In the genomic region with DNA sequence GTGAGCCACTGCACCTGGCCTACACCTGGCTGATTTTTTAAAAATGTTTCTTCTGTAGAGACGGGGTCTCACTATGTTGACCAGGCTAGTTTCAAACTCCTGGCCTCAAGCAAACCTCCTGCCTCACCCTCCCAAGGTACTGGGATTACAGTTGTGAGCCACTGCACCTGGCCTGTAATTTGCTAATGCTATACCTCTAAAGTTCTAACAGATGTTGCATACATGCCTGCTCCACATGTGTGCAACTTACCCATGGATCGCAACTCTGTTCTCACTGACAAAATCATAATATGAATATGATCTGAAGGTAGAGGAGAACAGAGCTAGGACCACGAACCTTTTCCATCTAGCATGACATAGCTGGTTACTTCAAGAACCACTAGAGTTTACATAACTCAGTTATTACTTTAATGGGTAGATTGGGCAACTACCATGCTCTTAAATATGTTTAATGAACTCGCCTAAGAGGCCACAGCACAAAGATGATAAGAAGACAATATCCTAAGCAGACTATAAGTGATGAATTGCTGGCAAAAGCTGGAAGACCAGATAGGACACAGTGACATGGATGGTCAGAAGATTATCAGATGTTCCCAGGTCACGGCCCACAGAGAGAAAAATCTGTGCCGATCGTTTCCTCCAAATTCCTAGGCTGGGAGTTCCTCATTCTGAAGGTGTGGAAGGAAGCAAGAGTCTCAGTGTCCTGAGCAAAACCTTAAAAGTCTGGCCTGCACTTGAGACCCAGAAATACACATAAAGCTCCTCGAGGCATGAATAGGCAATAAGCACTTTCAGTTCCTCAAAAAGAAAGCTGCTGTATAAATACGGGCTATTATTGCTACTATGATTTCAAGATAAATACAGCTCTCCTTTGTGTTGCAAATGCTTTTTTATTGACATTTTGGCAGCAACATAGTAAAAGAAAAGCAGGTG, we compare ENCODE assay signal across 9 cellular contexts. TPM values are rescaled to one million over a fixed set of nuclear protein-coding genes. Genes with fewer than 3 reads are reported as not detected.
DNase-seq lines count a peak whose midpoint lies in the region; ATAC-seq and TF ChIP-seq lines count a peak whose summit lies in the region.
"Had no signal": no experiment of that assay in that cellular context is flagged by ENCODE, and none has a peak within 500 bp of the region (broad histone marks: within the 10 kb centered on the region; RNA-seq: fewer than 3 reads in every experiment).

No MANE protein-coding gene starts in this region.

- peak; percentile 58 for ATAC-seq in GM18873 (IDR thresholded peaks at IDR 0.05; ENCODE audit: low FRiP score, unreplicated experiment)
- ATAC-seq in HG02852 (IDR thresholded peaks at IDR 0.05; ENCODE audit: unreplicated experiment): peak; percentile 77
- ATAC-seq in left ventricle myocardium superior: peak; percentile 52
- ATAC-seq in activated naive CD8-positive, alpha-beta T cell treated with anti-CD3 and anti-CD28 coated beads, Interleukin-2, amount 50 U/mL, for 24 hours: no peak

- POLR2A ChIA-PET in activated CD4-positive, alpha-beta T cell treated with anti-CD3 and anti-CD28 coated beads, Interleukin-2, amount 10 ng/mL, durations not matched to agents 7 days and 5 days (lab: Charles Lee): no interaction called here

- no peak for TF ChIP-seq EP300 in ovary (IDR thresholded peaks at IDR 0.05)

- peaks cover 26% of the 10 kb centered on the region for H3K4me1 Mint-ChIP-seq in activated CD4-positive, alpha-beta T cell treated with anti-CD3 and anti-CD28 coated beads, Interleukin-2, amount 10 ng/mL, durations not matched to agents 7 days and 5 days
- H3K4me1 Mint-ChIP-seq in activated naive CD8-positive, alpha-beta T cell treated with anti-CD3 and anti-CD28 coated beads, Interleukin-2, amount 50 U/mL, for 24 hours: peaks cover 13% of the 10 kb centered on the region

- H3K27me3 ChIP-seq in ovary: no peaks in the 10 kb centered on the region

- H3K36me3 Mint-ChIP-seq in activated CD4-positive, alpha-beta T cell treated with anti-CD3 and anti-CD28 coated beads, Interleukin-2, amount 10 ng/mL, durations not matched to agents 7 days and 5 days (ENCODE audit: low read depth): peaks cover 88% of the 10 kb centered on the region
- peaks cover 62% of the 10 kb centered on the region for H3K36me3 Mint-ChIP-seq in activated naive CD8-positive, alpha-beta T cell treated with anti-CD3 and anti-CD28 coated beads, Interleukin-2, amount 50 U/mL, for 24 hours (ENCODE audit: low read depth)

- no peaks in the 10 kb centered on the region for H3K27me3 Mint-ChIP-seq in activated CD4-positive, alpha-beta T cell treated with anti-CD3 and anti-CD28 coated beads, Interleukin-2, amount 10 ng/mL, durations not matched to agents 7 days and 5 days
- no peaks in the 10 kb centered on the region for H3K27me3 Mint-ChIP-seq in activated naive CD8-positive, alpha-beta T cell treated with anti-CD3 and anti-CD28 coated beads, Interleukin-2, amount 50 U/mL, for 24 hours
- H3K27me3 Mint-ChIP-seq: IgD-negative memory B cell had no signal

- intact Hi-C loops in left ventricle myocardium superior (cut with micrococcal nuclease): no loop called here
- intact Hi-C loops in ovary (cut with DNase I): no loop called here

- no peak overlapping the region for H3K4me3 ChIP-seq in ovary

- no peak for TF ChIP-seq POLR2A in ovary (IDR thresholded peaks at IDR 0.05)

- TF ChIP-seq CTCF in ovary (IDR thresholded peaks at IDR 0.05): no peak

- H3K9me3 ChIP-seq in ovary: peaks cover 0 to 8% of the 10 kb centered on the region in 2 donors

- no peak overlapping the region for H3K27ac ChIP-seq in ovary

- CTCF ChIA-PET in activated CD4-positive, alpha-beta T cell treated with anti-CD3 and anti-CD28 coated beads, Interleukin-2, amount 10 ng/mL, durations not matched to agents 7 days and 5 days (lab: Charles Lee): interaction anchor here (0.7 to 2.3 kb wide), 7 partner anchors 10 to 48 kb away, joined by 3 to 10 read pairs (median 5); no protein-coding TSS in a partner anchor

- peak; percentile 85 for DNase-seq in NCI-H2227 treated with DMSO at 0.1 percent for 48 hours (lab: John Stamatoyannopoulos, UW)
- DNase-seq in left ventricle myocardium superior: no peak
- DNase-seq in iPS-NIHi7 (ENCODE audit: extremely low spot score): no peak
- DNase-seq in ovary: no peak
- no peak for DNase-seq in activated CD4-positive, alpha-beta T cell treated with anti-CD3 and anti-CD28 coated beads, Interleukin-2, amount 10 ng/mL, durations not matched to agents 7 days and 5 days
- no peak for DNase-seq in activated naive CD8-positive, alpha-beta T cell treated with anti-CD3 and anti-CD28 coated beads, Interleukin-2, amount 50 U/mL, for 24 hours

- WGBS in ovary, 3 donors: 87 to 90% (median 88%) methylated on average over 9 of the region's 9 CpGs

- H3K36me3 ChIP-seq in ovary: peaks cover 3% of the 10 kb centered on the region

- H3K4me1 ChIP-seq in ovary (ENCODE audit: insufficient read depth): no peaks in the 10 kb centered on the region

- H3K27ac Mint-ChIP-seq in activated CD4-positive, alpha-beta T cell treated with anti-CD3 and anti-CD28 coated beads, Interleukin-2, amount 10 ng/mL, durations not matched to agents 7 days and 5 days: no peak overlapping the region
- no peak overlapping the region for H3K27ac Mint-ChIP-seq in activated naive CD8-positive, alpha-beta T cell treated with anti-CD3 and anti-CD28 coated beads, Interleukin-2, amount 50 U/mL, for 24 hours

- H3K9me3 Mint-ChIP-seq in activated CD4-positive, alpha-beta T cell treated with anti-CD3 and anti-CD28 coated beads, Interleukin-2, amount 10 ng/mL, durations not matched to agents 7 days and 5 days: peaks cover 17% of the 10 kb centered on the region
- H3K9me3 Mint-ChIP-seq in activated naive CD8-positive, alpha-beta T cell treated with anti-CD3 and anti-CD28 coated beads, Interleukin-2, amount 50 U/mL, for 24 hours: peaks cover 17% of the 10 kb centered on the region

- no peak overlapping the region for H3K4me3 Mint-ChIP-seq in activated CD4-positive, alpha-beta T cell treated with anti-CD3 and anti-CD28 coated beads, Interleukin-2, amount 10 ng/mL, durations not matched to agents 7 days and 5 days
- H3K4me3 Mint-ChIP-seq in activated naive CD8-positive, alpha-beta T cell treated with anti-CD3 and anti-CD28 coated beads, Interleukin-2, amount 50 U/mL, for 24 hours: no peak overlapping the region

RNA-seq across cellular contexts. Expression of a gene that starts 53.6 kb away (rescaled TPM):
- total RNA-seq in left ventricle myocardium superior: 30.6 TPM
- total RNA-seq in ovary: 10 to 100 TPM in 5 of 7 donors, 1 to 10 TPM in 2; 6.8 to 29.0 (median 17.4) TPM
- polyA plus RNA-seq in ovary: 10 to 100 TPM; 25.1 to 34.2 TPM
- 100 to 1,000 TPM; 113 to 116 TPM for total RNA-seq in activated CD4-positive, alpha-beta T cell treated with anti-CD3 and anti-CD28 coated beads, Interleukin-2, amount 10 ng/mL, durations not matched to agents 7 days and 5 days

RNA-seq across cellular contexts. Expression of a gene that starts 55.9 kb away (rescaled TPM):
- total RNA-seq in left ventricle myocardium superior (9.0 TPM), ovary (10 to 100 TPM; 19.6 to 73.4 (median 34.8) TPM)
- 10 to 100 TPM in 1 of 2 donors, 1 to 10 TPM in 1; 8.1 to 12.9 TPM for polyA plus RNA-seq in ovary
- total RNA-seq in activated CD4-positive, alpha-beta T cell treated with anti-CD3 and anti-CD28 coated beads, Interleukin-2, amount 10 ng/mL, durations not matched to agents 7 days and 5 days: 10 to 100 TPM; 50.1 to 57.5 TPM
